ENCODE assay signal across 8 cellular contexts in the genomic region with DNA sequence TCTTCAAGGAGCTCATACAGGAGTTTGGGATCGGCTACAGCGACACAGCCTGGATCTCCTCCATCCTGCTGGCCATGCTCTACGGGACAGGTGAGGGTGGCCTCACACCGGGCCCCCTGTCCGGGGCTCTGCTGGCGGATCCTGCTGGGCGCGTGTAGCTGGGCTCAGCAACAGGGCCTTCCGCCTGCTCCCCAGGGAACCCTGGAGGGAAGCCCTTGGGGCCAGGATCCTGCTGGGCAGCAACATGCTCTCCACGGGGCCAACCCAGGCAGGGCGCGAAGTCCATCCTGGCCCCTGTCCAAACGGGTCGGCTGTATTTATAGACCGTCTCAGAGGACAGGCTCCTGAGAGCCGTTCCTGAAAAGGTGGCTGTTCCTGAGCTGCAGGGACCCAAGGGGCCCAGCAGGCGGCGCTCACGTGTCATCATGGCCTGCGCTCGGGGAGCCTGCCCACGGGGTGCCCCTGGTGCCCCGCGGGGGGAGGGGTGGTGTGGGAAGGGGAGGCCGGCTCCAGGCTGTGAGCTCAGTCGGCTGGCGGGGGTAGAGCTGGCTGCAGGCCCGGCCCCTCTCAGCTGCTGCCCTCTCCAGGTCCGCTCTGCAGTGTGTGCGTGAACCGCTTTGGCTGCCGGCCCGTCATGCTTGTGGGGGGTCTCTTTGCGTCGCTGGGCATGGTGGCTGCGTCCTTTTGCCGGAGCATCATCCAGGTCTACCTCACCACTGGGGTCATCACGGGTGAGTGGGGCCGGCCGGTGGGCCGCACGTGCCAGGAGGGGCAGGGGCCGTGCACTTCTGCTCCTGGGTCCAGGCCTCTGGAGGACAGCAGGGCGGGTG. TPM values are rescaled to one million over a fixed set of nuclear protein-coding genes. Genes with fewer than 3 reads are reported as not detected.
DNase-seq lines count a peak whose midpoint lies in the region; ATAC-seq and TF ChIP-seq lines count a peak whose summit lies in the region.

No MANE protein-coding gene starts in this region.

- no peak overlapping the region for H2BK120ac ChIP-seq in mesendoderm (ENCODE audit: low read depth, low read length)

- H3K4me1 Mint-ChIP-seq in stimulated activated naive CD8-positive, alpha-beta T cell treated with anti-CD3 and anti-CD28 coated beads, Interleukin-15, amount 100 ng/mL, for 72 hours, result peaks cover 83% of the 10 kb centered on the region

- H3K23ac ChIP-seq in mesendoderm (ENCODE audit: low read length), result no peak overlapping the region

- H3K27me3 Mint-ChIP-seq in stimulated activated naive CD8-positive, alpha-beta T cell treated with anti-CD3 and anti-CD28 coated beads, Interleukin-15, amount 100 ng/mL, for 72 hours, result no peaks in the 10 kb centered on the region

- no peak overlapping the region for H2BK15ac ChIP-seq in mesendoderm (replicated peaks; ENCODE audit: low read depth)

- no CpG with 5 or more reads among the region's 44 CpGs for WGBS in mesendoderm (ENCODE audit: extremely low coverage, insufficient coverage, low lambda C conversion rate)

- no peak overlapping the region for H4K5ac ChIP-seq in mesendoderm (ENCODE audit: low read length)

- no peaks in the 10 kb centered on the region for H3K27me3 ChIP-seq in mesendoderm (ENCODE audit: insufficient read depth, low read length, poor library complexity)

- no peaks in the 10 kb centered on the region for H3K4me1 ChIP-seq in mesendoderm (ENCODE audit: control insufficient read depth, low read depth, low read length)

- no peak overlapping the region for H3K27ac ChIP-seq in mesendoderm (ENCODE audit: low read depth, low read length)

- H2BK5ac ChIP-seq in mesendoderm (ENCODE audit: low read length), result no peak overlapping the region

- H3K4me3 ChIP-seq in GM12864 (ENCODE audit: low read depth, low read length), result no peak overlapping the region
- H3K4me3 ChIP-seq in mesendoderm (ENCODE audit: low read length), result no peak overlapping the region

- H3K9ac ChIP-seq in mesendoderm (ENCODE audit: low read length), result no peak overlapping the region

- no peaks in the 10 kb centered on the region for H3K9me3 Mint-ChIP-seq in stimulated activated naive CD8-positive, alpha-beta T cell treated with anti-CD3 and anti-CD28 coated beads, Interleukin-15, amount 100 ng/mL, for 72 hours

- H3K79me1 ChIP-seq in mesendoderm (ENCODE audit: low read length), result peaks cover 2% of the 10 kb centered on the region

- H4K8ac ChIP-seq in mesendoderm (ENCODE audit: low read depth, low read length), result no peak overlapping the region

- H3K79me2 ChIP-seq in mesendoderm (ENCODE audit: control insufficient read depth, insufficient read depth, low read length), result no peaks in the 10 kb centered on the region

- no peaks in the 10 kb centered on the region for H3K36me3 ChIP-seq in mesendoderm (ENCODE audit: control insufficient read depth, insufficient read depth, low read length)

- peak overlapping the region in 1 of 2 donors; percentile 34 for H3K27ac Mint-ChIP-seq in stimulated activated naive CD8-positive, alpha-beta T cell treated with anti-CD3 and anti-CD28 coated beads, Interleukin-15, amount 100 ng/mL, for 72 hours

- peak; percentile 83 for TF ChIP-seq CTCF in GM12864 (IDR thresholded peaks at IDR 0.05; ENCODE audit: low read depth, low read length, missing control alignments)

- DNase-seq in GM12864 (ENCODE audit: low read depth), result no peak
- peak; percentile 58 for DNase-seq in NCI-H2107 treated with DMSO at 0.1 percent for 48 hours (lab: John Stamatoyannopoulos, UW; ENCODE audit: unreplicated experiment)
- peak; percentile 63 to 65 for DNase-seq in activated CD4-positive, alpha-beta T cell treated with anti-CD3 and anti-CD28 coated beads, Interleukin-2, amount 50 U/mL, for 4 hours
- DNase-seq in dermis blood vessel endothelial cell, result peak; percentile 69
- DNase-seq in mesendoderm, result peak; percentile 79
- peak; percentile 69 to 71 for DNase-seq in stimulated activated naive CD8-positive, alpha-beta T cell treated with anti-CD3 and anti-CD28 coated beads, Interleukin-15, amount 100 ng/mL, for 72 hours
- no peak for DNase-seq in HPDE6-E6E7 (ENCODE audit: extremely low spot score)
- no peak for DNase-seq in GDM1 (lab: John Stamatoyannopoulos, UW)

- H3K4me3 Mint-ChIP-seq in stimulated activated naive CD8-positive, alpha-beta T cell treated with anti-CD3 and anti-CD28 coated beads, Interleukin-15, amount 100 ng/mL, for 72 hours, result peak overlapping the region in 1 of 2 donors; percentile 10

- H3K4ac ChIP-seq in mesendoderm (ENCODE audit: low read depth, low read length), result no peak overlapping the region

- peak; percentile 17 for ATAC-seq in stimulated activated naive CD8-positive, alpha-beta T cell treated with anti-CD3 and anti-CD28 coated beads, Interleukin-15, amount 100 ng/mL, for 72 hours

- no peak overlapping the region for H3K4me2 ChIP-seq in mesendoderm (ENCODE audit: low read length)

- no peak overlapping the region for H3K18ac ChIP-seq in mesendoderm (ENCODE audit: low read length)

- H2AK5ac ChIP-seq in mesendoderm (ENCODE audit: low read length), result no peak overlapping the region

- H3K56ac ChIP-seq in mesendoderm (ENCODE audit: low read length), result peak overlapping the region; percentile 67

RNA-seq across cellular contexts. Expression of gene SLC16A3, which starts 7.5 kb away (rescaled TPM):
- 99.4 and 121 TPM in 2 replicates for total RNA-seq in dermis blood vessel endothelial cell
- 1.9 TPM for polyA plus RNA-seq in mesendoderm (2013, experiment 1 of 2)
- 1.6 TPM for polyA plus RNA-seq in mesendoderm (2013, experiment 2 of 2)

RNA-seq across cellular contexts. Expression of gene CCDC57, which starts 23.7 kb away (rescaled TPM):
- total RNA-seq in dermis blood vessel endothelial cell, result 5.4 and 9.4 TPM in 2 replicates
- polyA plus RNA-seq in mesendoderm (2013, experiment 1 of 2), result 6.8 TPM
- 7.4 TPM for polyA plus RNA-seq in mesendoderm (2013, experiment 2 of 2)

RNA-seq across cellular contexts. Expression of gene CSNK1D, which starts 37.1 kb away (rescaled TPM):
- total RNA-seq in dermis blood vessel endothelial cell, result 39.3 and 69.2 TPM in 2 replicates
- 76.4 TPM for polyA plus RNA-seq in mesendoderm (2013, experiment 1 of 2)
- polyA plus RNA-seq in mesendoderm (2013, experiment 2 of 2), result 75.9 TPM

Comparison
In these comparisons a context has a peak if more than half of its experiments do, and no peak if none do; other contexts are left out.
1. DNase-seq: peak in NCI-H2107 treated with DMSO at 0.1 percent for 48 hours (single experiment), activated CD4-positive, alpha-beta T cell treated with anti-CD3 and anti-CD28 coated beads, Interleukin-2, amount 50 U/mL, for 4 hours (2 of 2), dermis blood vessel endothelial cell (single experiment), mesendoderm (single experiment) and stimulated activated naive CD8-positive, alpha-beta T cell treated with anti-CD3 and anti-CD28 coated beads, Interleukin-15, amount 100 ng/mL, for 72 hours (2 of 2); none in GM12864 (single experiment), HPDE6-E6E7 (single experiment) and GDM1 (single experiment).